17 cellular contexts compared by ENCODE assay signal in genomic region chr2:9440058-9440727, GRCh38. TPM values are rescaled to one million over a fixed set of nuclear protein-coding genes. Genes with fewer than 3 reads are reported as not detected.
DNase-seq lines count a peak whose midpoint lies in the region; ATAC-seq and TF ChIP-seq lines count a peak whose summit lies in the region.
"Had no signal": no experiment of that assay in that cellular context is flagged by ENCODE, and none has a peak within 500 bp of the region (broad histone marks: within the 10 kb centered on the region; RNA-seq: fewer than 3 reads in every experiment).

No MANE protein-coding gene starts in this region.

- no peaks in the 10 kb centered on the region for H3K9me3 ChIP-seq in CD4-positive, alpha-beta T cell (ENCODE audit: control insufficient read depth, low read length)
- H3K9me3 ChIP-seq in adipocyte (ENCODE audit: control insufficient read depth, low read length) (no peaks in the 10 kb centered on the region), osteoblast (ENCODE audit: low read depth, low read length) (no peaks in the 10 kb centered on the region), MM.1S (replicated peaks; ENCODE audit: insufficient read depth, low read length) (no peaks in the 10 kb centered on the region)
- H3K9me3 ChIP-seq: heart left ventricle, neutrophil, suprapubic skin had no signal

- H3K4me1 ChIP-seq in adipocyte (ENCODE audit: control insufficient read depth, insufficient read depth, low read length) (peaks cover 16% of the 10 kb centered on the region), osteoblast (ENCODE audit: insufficient read depth, low read length) (peaks cover 19% of the 10 kb centered on the region), MM.1S (ENCODE audit: low read length) (no peaks in the 10 kb centered on the region)
- H3K4me1 ChIP-seq: heart left ventricle, suprapubic skin had no signal

- intact Hi-C loops in CD4-positive, alpha-beta T cell (cut with DNase I, micrococcal nuclease) = no loop called here
- intact Hi-C loops in left ventricle myocardium superior (cut with micrococcal nuclease) = no loop called here

- POLR2A ChIA-PET in CD4-positive, alpha-beta T cell (lab: Charles Lee) = no interaction called here

- peaks cover 74% of the 10 kb centered on the region for H3K36me3 ChIP-seq in adipocyte (ENCODE audit: control insufficient read depth, insufficient read depth, low read length, severe bottlenecking)
- peaks cover 52% of the 10 kb centered on the region for H3K36me3 ChIP-seq in osteoblast (ENCODE audit: insufficient read depth, low read length)
- H3K36me3 ChIP-seq in MM.1S (replicated peaks; ENCODE audit: insufficient read depth, low read length) = no peaks in the 10 kb centered on the region; the same call in none of the 2 replicates

- H3K27me3 ChIP-seq in CD4-positive, alpha-beta T cell (ENCODE audit: control insufficient read depth, insufficient read depth, low read length) = no peaks in the 10 kb centered on the region
- H3K27me3 ChIP-seq in adipocyte (replicated peaks; ENCODE audit: control insufficient read depth, insufficient read depth, low read length) (no peaks in the 10 kb centered on the region), osteoblast (ENCODE audit: insufficient read depth, low read length) (no peaks in the 10 kb centered on the region), MM.1S (replicated peaks; ENCODE audit: insufficient read depth, low read length) (no peaks in the 10 kb centered on the region)
- H3K27me3 ChIP-seq: cardiac muscle cell, heart left ventricle, neutrophil, suprapubic skin had no signal

- DNase-seq in CD4-positive, alpha-beta T cell = no peak
- DNase-seq in adipocyte (ENCODE audit: low read depth) (peak; percentile 83), fibroblast of gingiva (ENCODE audit: low read depth) (peak; percentile 70), osteoblast (ENCODE audit: insufficient read length, low spot score, missing footprints) (no peak), NOMO-1 (lab: John Stamatoyannopoulos, UW; ENCODE audit: unreplicated experiment in 2 of 2) (no peak), left ventricle myocardium superior (no peak), MM.1S (no peak), GM19238 (ENCODE audit: insufficient read length, low spot score) (no peak)
- DNase-seq: activated CD4-positive, alpha-beta T cell treated with anti-CD3 and anti-CD28 coated beads for 4 hours; activated naive CD4-positive, alpha-beta T cell treated with anti-CD3 and anti-CD28 coated beads, Interleukin-2, amount 50 U/mL, for 16 hours; effector memory CD8-positive, alpha-beta T cell; heart left ventricle; NCI-H2081 treated with DMSO at 0.1 percent for 48 hours; right cardiac atrium had no signal

- H3K4me3 ChIP-seq in adipocyte (ENCODE audit: low read length) (peak overlapping the region; percentile 30), osteoblast (ENCODE audit: insufficient read depth, low read length) (no peak overlapping the region), MM.1S (ENCODE audit: low read length) (no peak overlapping the region)
- H3K4me3 ChIP-seq: cardiac muscle cell, heart left ventricle, suprapubic skin had no signal

- H3K36me3 Mint-ChIP-seq in CD4-positive, alpha-beta T cell (ENCODE audit: low read depth) = peaks cover 76% of the 10 kb centered on the region

- ATAC-seq in CD4-positive, alpha-beta T cell (ENCODE audit: poor library complexity) = no peak
- ATAC-seq in left ventricle myocardium superior = no peak
- ATAC-seq: effector memory CD8-positive, alpha-beta T cell; heart left ventricle; right cardiac atrium had no signal

- peak overlapping the region; percentile 40 for H3K27ac Mint-ChIP-seq in CD4-positive, alpha-beta T cell
- H3K27ac Mint-ChIP-seq: effector memory CD8-positive, alpha-beta T cell had no signal

- no peak for TF ChIP-seq CTCF in CD4-positive, alpha-beta T cell (IDR thresholded peaks at IDR 0.05)
- TF ChIP-seq CTCF in osteoblast (IDR thresholded peaks at IDR 0.05; ENCODE audit: extremely low read depth, low read depth, low read length) = no peak
- no peak for TF ChIP-seq CTCF in MM.1S (IDR thresholded peaks at IDR 0.05; ENCODE audit: low read length)

- H3K4me1 Mint-ChIP-seq in CD4-positive, alpha-beta T cell (ENCODE audit: low read depth) = peaks cover 5% of the 10 kb centered on the region

- H3K9ac ChIP-seq in adipocyte (ENCODE audit: low read length) (peak overlapping the region; percentile 49), MM.1S (ENCODE audit: low read length) (no peak overlapping the region)

- no peaks in the 10 kb centered on the region for H4K20me1 ChIP-seq in osteoblast (ENCODE audit: insufficient read depth, low read length)
- no peaks in the 10 kb centered on the region for H4K20me1 ChIP-seq in MM.1S (ENCODE audit: insufficient read depth, low read length)

- no peaks in the 10 kb centered on the region for H3K9me3 Mint-ChIP-seq in CD4-positive, alpha-beta T cell
- H3K9me3 Mint-ChIP-seq: effector memory CD8-positive, alpha-beta T cell had no signal

- no peaks in the 10 kb centered on the region for H3K79me2 ChIP-seq in osteoblast (ENCODE audit: insufficient read depth, low read length)
- no peaks in the 10 kb centered on the region for H3K79me2 ChIP-seq in MM.1S (ENCODE audit: low read length)

- no peak overlapping the region for H2AFZ ChIP-seq in osteoblast (ENCODE audit: low read length)
- H2AFZ ChIP-seq in MM.1S (ENCODE audit: low read length) = no peak overlapping the region

- no peak overlapping the region for H3K27ac ChIP-seq in CD4-positive, alpha-beta T cell (ENCODE audit: low read depth, low read length)
- H3K27ac ChIP-seq in osteoblast (ENCODE audit: low read depth, low read length) = peak overlapping the region; percentile 82
- no peak overlapping the region for H3K27ac ChIP-seq in MM.1S (ENCODE audit: low read length)
- H3K27ac ChIP-seq: cardiac muscle cell, heart left ventricle, neutrophil, suprapubic skin had no signal

- H3F3A ChIP-seq in MM.1S (ENCODE audit: insufficient read depth, low read length) = no peaks in the 10 kb centered on the region

- H3K4me3 Mint-ChIP-seq in CD4-positive, alpha-beta T cell = no peak overlapping the region
- H3K4me3 Mint-ChIP-seq: effector memory CD8-positive, alpha-beta T cell had no signal

- no peaks in the 10 kb centered on the region for H3K27me3 Mint-ChIP-seq in CD4-positive, alpha-beta T cell
- H3K27me3 Mint-ChIP-seq: effector memory CD8-positive, alpha-beta T cell had no signal

- H3K9me2 ChIP-seq in MM.1S (replicated peaks; ENCODE audit: insufficient read depth, low read length) = no peaks in the 10 kb centered on the region

- H3K4me2 ChIP-seq in osteoblast (ENCODE audit: insufficient read depth, low read length) = peak overlapping the region; percentile 20
- H3K4me2 ChIP-seq in MM.1S (ENCODE audit: low read depth, low read length) = no peak overlapping the region

- CTCF ChIA-PET in CD4-positive, alpha-beta T cell (lab: Charles Lee) = interaction anchor here (0.6 kb wide), 1 partner anchor 30 kb away, joined by 5 read pairs; no protein-coding TSS in a partner anchor

RNA-seq across cellular contexts. Expression of gene CPSF3, which starts 16.7 kb away (rescaled TPM):
- total RNA-seq in CD4-positive, alpha-beta T cell = 10 to 100 TPM; 13.2 to 13.8 TPM
- total RNA-seq in osteoblast (34.5 and 38.4 TPM in 2 replicates), left ventricle myocardium superior (15.5 TPM)

RNA-seq across cellular contexts. Expression of gene ITGB1BP1, which starts 16.9 kb away (rescaled TPM):
- 10 to 100 TPM; 24.4 to 25.0 TPM for total RNA-seq in CD4-positive, alpha-beta T cell
- total RNA-seq in osteoblast = 30.8 and 32.4 TPM in 2 replicates
- 102 TPM for total RNA-seq in left ventricle myocardium superior

RNA-seq across cellular contexts. Expression of gene IAH1, which starts 34.2 kb away (rescaled TPM):
- total RNA-seq in CD4-positive, alpha-beta T cell = 10 to 100 TPM; 54.8 to 57.3 TPM
- total RNA-seq in osteoblast = 52.1 and 56.6 TPM in 2 replicates
- 83.2 TPM for total RNA-seq in left ventricle myocardium superior

Comparison
In these comparisons a context has a peak if more than half of its experiments do, and no peak if none do; other contexts are left out.
1. DNase-seq: peak in adipocyte (single experiment) and fibroblast of gingiva (single experiment); none in CD4-positive, alpha-beta T cell (0 of 10), osteoblast (single experiment), NOMO-1 (0 of 2), left ventricle myocardium superior (single experiment), MM.1S (single experiment) and GM19238 (single experiment).